In the genomic region with DNA sequence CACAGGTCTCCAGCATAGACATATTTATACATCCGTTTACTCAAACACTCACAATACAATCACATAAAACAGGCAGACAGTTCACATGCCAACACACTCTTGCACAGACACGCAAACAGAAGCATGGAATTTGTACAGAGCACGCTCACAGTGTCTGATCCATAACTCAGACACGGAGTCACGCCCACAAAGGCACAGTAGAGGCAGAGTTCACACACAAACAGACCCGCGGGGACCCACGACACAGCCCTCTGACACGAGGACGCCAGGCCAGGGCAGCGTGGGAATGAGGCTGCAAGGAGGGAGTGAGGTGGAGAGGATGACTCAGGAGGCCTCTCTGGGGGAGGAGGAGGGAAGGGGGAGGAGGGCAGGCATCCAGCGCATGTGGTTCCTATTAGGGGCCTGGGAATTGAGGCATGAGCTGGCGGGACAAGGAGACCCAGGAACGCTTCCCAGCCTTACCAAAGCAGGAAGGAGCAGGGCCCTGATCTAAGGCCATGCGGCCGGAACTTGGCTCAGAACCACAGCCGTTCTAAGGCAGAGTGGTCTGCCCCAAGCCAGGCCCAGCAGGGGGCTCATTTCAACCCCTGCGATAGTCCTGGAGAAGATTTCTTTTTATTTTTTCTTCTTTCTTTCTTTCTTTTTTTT, we compare ENCODE assay signal across 1 cellular context.
TF ChIP-seq lines count a peak whose summit lies in the region.

No MANE protein-coding gene starts in this region.

TF ChIP-seq in HEK293, 187 proteins besides CTCF, POLR2A, EP300 and RAD21 (continued from another document):
- TF ChIP-seq, protein P1, sequence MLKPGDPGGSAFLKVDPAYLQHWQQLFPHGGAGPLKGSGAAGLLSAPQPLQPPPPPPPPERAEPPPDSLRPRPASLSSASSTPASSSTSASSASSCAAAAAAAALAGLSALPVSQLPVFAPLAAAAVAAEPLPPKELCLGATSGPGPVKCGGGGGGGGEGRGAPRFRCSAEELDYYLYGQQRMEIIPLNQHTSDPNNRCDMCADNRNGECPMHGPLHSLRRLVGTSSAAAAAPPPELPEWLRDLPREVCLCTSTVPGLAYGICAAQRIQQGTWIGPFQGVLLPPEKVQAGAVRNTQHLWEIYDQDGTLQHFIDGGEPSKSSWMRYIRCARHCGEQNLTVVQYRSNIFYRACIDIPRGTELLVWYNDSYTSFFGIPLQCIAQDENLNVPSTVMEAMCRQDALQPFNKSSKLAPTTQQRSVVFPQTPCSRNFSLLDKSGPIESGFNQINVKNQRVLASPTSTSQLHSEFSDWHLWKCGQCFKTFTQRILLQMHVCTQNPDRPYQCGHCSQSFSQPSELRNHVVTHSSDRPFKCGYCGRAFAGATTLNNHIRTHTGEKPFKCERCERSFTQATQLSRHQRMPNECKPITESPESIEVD (tag by site-specific recombination; IDR thresholded peaks at IDR 0.05), result no peak
- TF ChIP-seq ZNF624 (tag by site-specific recombination; IDR thresholded peaks at IDR 0.05), result no peak
- TF ChIP-seq ZNF202 (tag by site-specific recombination; IDR thresholded peaks at IDR 0.05; ENCODE audit: borderline replicate concordance), result no peak
- TF ChIP-seq OSR2 (tag by site-specific recombination; IDR thresholded peaks at IDR 0.05), result no peak
- no peak for TF ChIP-seq PRDM1 (tag by site-specific recombination; IDR thresholded peaks at IDR 0.05)
- TF ChIP-seq SP2 (tag by site-specific recombination; IDR thresholded peaks at IDR 0.05), result no peak
- TF ChIP-seq ZNF423 (tag by site-specific recombination; IDR thresholded peaks at IDR 0.05), result no peak
- no peak for TF ChIP-seq ZNF580 (tag by site-specific recombination; IDR thresholded peaks at IDR 0.05)
- TF ChIP-seq ZNF184 (tag by site-specific recombination; IDR thresholded peaks at IDR 0.05), result 0 out of 2 replicates have a peak, but pooled peaks have one; percentile 31
- no peak for TF ChIP-seq ZNF24 (tag by site-specific recombination; IDR thresholded peaks at IDR 0.05)
- TF ChIP-seq ZXDB (tag by site-specific recombination; IDR thresholded peaks at IDR 0.05), result no peak
- no peak for TF ChIP-seq HOXA7 (CRISPR knock-in tag; IDR thresholded peaks at IDR 0.05; ENCODE audit: borderline replicate concordance)
- TF ChIP-seq ZBTB21 (tag by site-specific recombination; IDR thresholded peaks at IDR 0.05), result no peak
- no peak for TF ChIP-seq MYNN (tag by site-specific recombination; IDR thresholded peaks at IDR 0.05; ENCODE audit: borderline replicate concordance)
- peak; percentile 90 for TF ChIP-seq ZNF398 (tag by site-specific recombination; IDR thresholded peaks at IDR 0.05)
- 0 out of 2 replicates have a peak, but pooled peaks have one; percentile 24 for TF ChIP-seq ZEB2 (tag by site-specific recombination; IDR thresholded peaks at IDR 0.05)
- 0 out of 2 replicates have a peak, but pooled peaks have one; percentile 7 for TF ChIP-seq ZIC2 (tag by site-specific recombination; IDR thresholded peaks at IDR 0.05)
- TF ChIP-seq ZNF169 (tag by site-specific recombination; IDR thresholded peaks at IDR 0.05), result no peak
- peak; percentile 90 for TF ChIP-seq INSM2 (tag by site-specific recombination; IDR thresholded peaks at IDR 0.05)
- TF ChIP-seq SCRT2 (tag by site-specific recombination; IDR thresholded peaks at IDR 0.05), result no peak
- peak; percentile 38; the same call in 1 of the 2 replicates for TF ChIP-seq ZNF366 (tag by site-specific recombination; conservative IDR thresholded peaks at IDR 0.05)
- peak; percentile 83 for TF ChIP-seq ZFHX2 (tag by site-specific recombination; conservative IDR thresholded peaks at IDR 0.05)
- peak; percentile 60; the same call in 1 of the 2 replicates for TF ChIP-seq SP7 (tag by site-specific recombination; IDR thresholded peaks at IDR 0.05)
- no peak for TF ChIP-seq ZNF645 (tag by site-specific recombination; IDR thresholded peaks at IDR 0.05)
- peak; percentile 18; the same call in 1 of the 2 replicates for TF ChIP-seq ZBTB20 (tag by site-specific recombination; IDR thresholded peaks at IDR 0.05)
- TF ChIP-seq ZNF221 (tag by site-specific recombination; IDR thresholded peaks at IDR 0.05; ENCODE audit: borderline replicate concordance), result no peak
- TF ChIP-seq PRDM10 (tag by site-specific recombination; IDR thresholded peaks at IDR 0.05), result peak; percentile 85
- peak; percentile 61 for TF ChIP-seq GLIS2 (tag by site-specific recombination; IDR thresholded peaks at IDR 0.05)
- no peak for TF ChIP-seq ZNF530 (tag by site-specific recombination; IDR thresholded peaks at IDR 0.05; ENCODE audit: low read depth)
- no peak for TF ChIP-seq BCL11A (tag by site-specific recombination; IDR thresholded peaks at IDR 0.05; ENCODE audit: low read depth)
- no peak for TF ChIP-seq ZNF585B (tag by site-specific recombination; IDR thresholded peaks at IDR 0.05)
- no peak for TF ChIP-seq YY1 (tag by site-specific recombination; IDR thresholded peaks at IDR 0.05)
- TF ChIP-seq PATZ1 (tag by site-specific recombination; IDR thresholded peaks at IDR 0.05), result peak; percentile 46
- TF ChIP-seq, protein P2, sequence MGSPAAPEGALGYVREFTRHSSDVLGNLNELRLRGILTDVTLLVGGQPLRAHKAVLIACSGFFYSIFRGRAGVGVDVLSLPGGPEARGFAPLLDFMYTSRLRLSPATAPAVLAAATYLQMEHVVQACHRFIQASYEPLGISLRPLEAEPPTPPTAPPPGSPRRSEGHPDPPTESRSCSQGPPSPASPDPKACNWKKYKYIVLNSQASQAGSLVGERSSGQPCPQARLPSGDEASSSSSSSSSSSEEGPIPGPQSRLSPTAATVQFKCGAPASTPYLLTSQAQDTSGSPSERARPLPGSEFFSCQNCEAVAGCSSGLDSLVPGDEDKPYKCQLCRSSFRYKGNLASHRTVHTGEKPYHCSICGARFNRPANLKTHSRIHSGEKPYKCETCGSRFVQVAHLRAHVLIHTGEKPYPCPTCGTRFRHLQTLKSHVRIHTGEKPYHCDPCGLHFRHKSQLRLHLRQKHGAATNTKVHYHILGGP (tag by site-specific recombination; IDR thresholded peaks at IDR 0.05), result no peak
- TF ChIP-seq GLIS1 (tag by site-specific recombination; IDR thresholded peaks at IDR 0.05), result peak; percentile 84
- no peak for TF ChIP-seq GFI1B (tag by site-specific recombination; IDR thresholded peaks at IDR 0.05)
- no peak for TF ChIP-seq ZNF311 (tag by site-specific recombination; IDR thresholded peaks at IDR 0.05; ENCODE audit: borderline replicate concordance)
- TF ChIP-seq ZNF473 (tag by site-specific recombination; IDR thresholded peaks at IDR 0.05), result no peak
